In genomic region chr2:1552611-1553010, GRCh38 we compare ENCODE assay signal across 35 cellular contexts.
"Had no signal": no experiment of that assay in that cellular context is flagged by ENCODE, and none has a peak within 500 bp of the region (broad histone marks: within the 10 kb centered on the region; RNA-seq: fewer than 3 reads in every experiment).

No MANE protein-coding gene starts in this region.

- H3K4me3 Mint-ChIP-seq: activated CD4-positive, alpha-beta memory T cell treated with anti-CD3 and anti-CD28 coated beads for 36 hours; activated naive CD4-positive, alpha-beta T cell treated with anti-CD3 and anti-CD28 coated beads for 36 hours; activated naive CD8-positive, alpha-beta T cell treated with anti-CD3 and anti-CD28 coated beads for 36 hours; activated T-helper 1 cell treated with anti-CD3 and anti-CD28 coated beads, Interleukin-12 subunit alpha, Interleukin-12 subunit beta, Interleukin-2, Interleukin-4 antibody, amounts not matched to agents 30 ng/mL and 10 ng/mL and 1 ng/mL, durations not matched to agents 14 hours and 24 hours and 36 hours; effector memory CD8-positive, alpha-beta T cell; mesothelial cell of epicardium; naive thymus-derived CD4-positive, alpha-beta T cell; neural crest cell; stimulated activated memory B cell treated with anti-CD40 and anti-IgM and Interleukin-4, amounts not matched to agents 10 μg/mL and 1 μg/mL and 100 μg/mL, for 72 hours; T-helper 2 cell treated with Interferon-gamma antibody and Interleukin-4, amounts not matched to agents 5 μg/mL and 100 μg/mL, for 36 hours had no signal

- H3K27ac Mint-ChIP-seq: activated CD4-positive, alpha-beta memory T cell treated with anti-CD3 and anti-CD28 coated beads for 36 hours; activated naive CD4-positive, alpha-beta T cell treated with anti-CD3 and anti-CD28 coated beads for 36 hours; activated naive CD8-positive, alpha-beta T cell treated with anti-CD3 and anti-CD28 coated beads for 36 hours; activated T-helper 1 cell treated with anti-CD3 and anti-CD28 coated beads, Interleukin-12 subunit alpha, Interleukin-12 subunit beta, Interleukin-2, Interleukin-4 antibody, amounts not matched to agents 30 ng/mL and 10 ng/mL and 1 ng/mL, durations not matched to agents 14 hours and 24 hours and 36 hours; effector memory CD8-positive, alpha-beta T cell; mesothelial cell of epicardium; naive thymus-derived CD4-positive, alpha-beta T cell; stimulated activated memory B cell treated with anti-CD40 and anti-IgM and Interleukin-4, amounts not matched to agents 10 μg/mL and 1 μg/mL and 100 μg/mL, for 72 hours; T-helper 2 cell treated with Interferon-gamma antibody and Interleukin-4, amounts not matched to agents 5 μg/mL and 100 μg/mL, for 36 hours had no signal

- H3K36me3 Mint-ChIP-seq: activated CD4-positive, alpha-beta memory T cell treated with anti-CD3 and anti-CD28 coated beads for 36 hours; activated naive CD8-positive, alpha-beta T cell treated with anti-CD3 and anti-CD28 coated beads for 36 hours; mesothelial cell of epicardium; naive thymus-derived CD4-positive, alpha-beta T cell; stimulated activated memory B cell treated with anti-CD40 and anti-IgM and Interleukin-4, amounts not matched to agents 10 μg/mL and 1 μg/mL and 100 μg/mL, for 72 hours had no signal

- H3K9me3 Mint-ChIP-seq: activated CD4-positive, alpha-beta memory T cell treated with anti-CD3 and anti-CD28 coated beads for 36 hours; activated naive CD4-positive, alpha-beta T cell treated with anti-CD3 and anti-CD28 coated beads for 36 hours; activated naive CD8-positive, alpha-beta T cell treated with anti-CD3 and anti-CD28 coated beads for 36 hours; activated T-helper 1 cell treated with anti-CD3 and anti-CD28 coated beads, Interleukin-12 subunit alpha, Interleukin-12 subunit beta, Interleukin-2, Interleukin-4 antibody, amounts not matched to agents 30 ng/mL and 10 ng/mL and 1 ng/mL, durations not matched to agents 14 hours and 24 hours and 36 hours; mesothelial cell of epicardium; naive thymus-derived CD4-positive, alpha-beta T cell; stimulated activated memory B cell treated with anti-CD40 and anti-IgM and Interleukin-4, amounts not matched to agents 10 μg/mL and 1 μg/mL and 100 μg/mL, for 72 hours; T-helper 2 cell treated with Interferon-gamma antibody and Interleukin-4, amounts not matched to agents 5 μg/mL and 100 μg/mL, for 36 hours had no signal

- H3K27me3 ChIP-seq: adrenal gland, body of pancreas, pancreas, testis, transverse colon had no signal

- H3K9me3 ChIP-seq: adrenal gland, body of pancreas, gastrocnemius medialis, pancreas, psoas muscle, stomach, testis, transverse colon had no signal

- H3K4me3 ChIP-seq: adrenal gland, body of pancreas, cardiac muscle cell, coronary artery, dorsolateral prefrontal cortex, gastrocnemius medialis, pancreas, psoas muscle, smooth muscle cell, stomach, testis, transverse colon had no signal

- H3K36me3 ChIP-seq: adrenal gland, cardiac muscle cell, gastrocnemius medialis, pancreas, stomach, transverse colon had no signal

- H3K4me1 ChIP-seq: adrenal gland, pancreas, testis had no signal

- ATAC-seq: body of pancreas; effector memory CD8-positive, alpha-beta T cell; gastrocnemius medialis; left colon; naive thymus-derived CD4-positive, alpha-beta T cell; pancreas; psoas muscle; stimulated activated memory B cell treated with anti-CD40 and anti-IgM and Interleukin-4, amounts not matched to agents 10 μg/mL and 1 μg/mL and 100 μg/mL, for 72 hours had no signal

- H3K27me3 Mint-ChIP-seq: activated naive CD8-positive, alpha-beta T cell treated with anti-CD3 and anti-CD28 coated beads for 36 hours; naive thymus-derived CD4-positive, alpha-beta T cell had no signal

- H3K27ac ChIP-seq: body of pancreas, cardiac muscle cell, dorsolateral prefrontal cortex, gastrocnemius medialis, pancreas, psoas muscle, transverse colon had no signal

- DNase-seq: activated CD4-positive, alpha-beta memory T cell treated with anti-CD3 and anti-CD28 coated beads for 36 hours; activated CD4-positive, alpha-beta T cell treated with anti-CD3 and anti-CD28 coated beads for 4 hours; activated CD8-positive, alpha-beta memory T cell treated with anti-CD3 and anti-CD28 coated beads, Interleukin-2, amount 50 U/mL, for 4 hours; activated effector memory CD4-positive, alpha-beta T cell treated with anti-CD3 and anti-CD28 coated beads, Interleukin-2, amount 50 U/mL, for 16 hours; activated naive CD4-positive, alpha-beta T cell treated with anti-CD3 and anti-CD28 coated beads for 36 hours; activated naive CD8-positive, alpha-beta T cell treated with anti-CD3 and anti-CD28 coated beads for 36 hours; activated T-cell treated with anti-CD3 and anti-CD28 coated beads, Interleukin-2, amount 50 U/mL, for 1 hour; adrenal gland; body of pancreas; dorsolateral prefrontal cortex; effector memory CD8-positive, alpha-beta T cell; erythroblast; gastrocnemius medialis; glutamatergic neuron; left colon; mammary epithelial cell; naive thymus-derived CD4-positive, alpha-beta T cell; nucleus accumbens; pancreas; psoas muscle; stimulated activated CD4-positive, alpha-beta T cell treated with anti-CD3 and anti-CD28 coated beads, Interleukin-1b, Interleukin-23, amount 100 ng/mL, for 48 hours; stimulated activated CD4-positive, alpha-beta T cell treated with anti-CD3 and anti-CD28 coated beads, Interleukin-4, amount 100 ng/mL, for 4 hours; stimulated activated CD8-positive, alpha-beta memory T cell treated with anti-CD3 and anti-CD28 coated beads, Interleukin-4, amount 100 ng/mL, for 48 hours; stomach; T-helper 1 cell; testis; transverse colon had no signal
